ENCODE assay signal across 10 cellular contexts in genomic region chr9:124735121-124735520, GRCh38. TPM values are rescaled to one million over a fixed set of nuclear protein-coding genes. Genes with fewer than 3 reads are reported as not detected.
DNase-seq lines count a peak whose midpoint lies in the region; ATAC-seq and TF ChIP-seq lines count a peak whose summit lies in the region.
"Had no signal": no experiment of that assay in that cellular context is flagged by ENCODE, and none has a peak within 500 bp of the region (broad histone marks: within the 10 kb centered on the region; RNA-seq: fewer than 3 reads in every experiment).

No MANE protein-coding gene starts in this region.

- H3K4me1 Mint-ChIP-seq in activated T-cell treated with anti-CD3 and anti-CD28 coated beads, Interleukin-2, amount 50 U/mL, for 72 hours (ENCODE audit: low read depth): peaks cover 21% of the 10 kb centered on the region

- no peaks in the 10 kb centered on the region for H3K9me3 ChIP-seq in testis

- no peaks in the 10 kb centered on the region for H3K27me3 ChIP-seq in testis

- H3K36me3 ChIP-seq in testis (ENCODE audit: low read depth, missing control alignments): no peaks in the 10 kb centered on the region

- H3K36me3 Mint-ChIP-seq in activated T-cell treated with anti-CD3 and anti-CD28 coated beads, Interleukin-2, amount 50 U/mL, for 72 hours (ENCODE audit: insufficient read depth in 2 of 2): no peaks in the 10 kb centered on the region

- no peak for TF ChIP-seq POLR2A in testis (IDR thresholded peaks at IDR 0.05)

- H3K9me3 Mint-ChIP-seq in activated T-cell treated with anti-CD3 and anti-CD28 coated beads, Interleukin-2, amount 50 U/mL, for 72 hours: no peaks in the 10 kb centered on the region

- no peak for TF ChIP-seq CTCF in fibroblast of villous mesenchyme (IDR thresholded peaks at IDR 0.05; ENCODE audit: insufficient read depth, low read depth, low read length)
- TF ChIP-seq CTCF in testis (IDR thresholded peaks at IDR 0.05): no peak

- peak overlapping the region; percentile 13 to 35 for H3K27ac ChIP-seq in testis

- ATAC-seq in activated T-cell treated with anti-CD3 and anti-CD28 coated beads, Interleukin-2, amount 50 U/mL, for 72 hours (replicated peaks in 1 of 2): peak; percentile 47 to 70

- DNase-seq in activated T-cell treated with anti-CD3 and anti-CD28 coated beads, Interleukin-2, amount 50 U/mL, for 72 hours: no peak
- DNase-seq in activated T-cell treated with anti-CD3 and anti-CD28 coated beads, Interleukin-2, amount 50 U/mL, for 48 hours: no peak
- DNase-seq in SW480 (ENCODE audit: low spot score) (peak; percentile 88), fibroblast of villous mesenchyme (ENCODE audit: low read depth) (peak; percentile 37), testis (no peak), amygdala (lab: John Stamatoyannopoulos, UW) (no peak)
- no peak for DNase-seq in activated CD4-positive, alpha-beta T cell treated with anti-CD3 and anti-CD28 coated beads for 1 hour
- DNase-seq in activated CD4-positive, alpha-beta T cell treated with anti-CD3 and anti-CD28 coated beads, Interleukin-2, amount 50 U/mL, for 1 hour: no peak
- DNase-seq: nephron progenitor cell had no signal

- H3K4me3 ChIP-seq in fibroblast of villous mesenchyme (ENCODE audit: low read depth, low read length) (no peak overlapping the region), testis (no peak overlapping the region)

- intact Hi-C loops in testis (cut with DNase I; ENCODE audit: low total_unique reads): no loop called here

- peaks cover 10% of the 10 kb centered on the region for H3K27me3 Mint-ChIP-seq in activated T-cell treated with anti-CD3 and anti-CD28 coated beads, Interleukin-2, amount 50 U/mL, for 72 hours (ENCODE audit: low read depth)
- H3K27me3 Mint-ChIP-seq: B cell had no signal

- peak overlapping the region in 1 of 2 donors; percentile 30 for H3K4me3 Mint-ChIP-seq in activated T-cell treated with anti-CD3 and anti-CD28 coated beads, Interleukin-2, amount 50 U/mL, for 72 hours
- H3K4me3 Mint-ChIP-seq: B cell, nephron progenitor cell had no signal

- no peak overlapping the region for H3K27ac Mint-ChIP-seq in activated T-cell treated with anti-CD3 and anti-CD28 coated beads, Interleukin-2, amount 50 U/mL, for 72 hours
- H3K27ac Mint-ChIP-seq: B cell, nephron progenitor cell had no signal

- H3K4me1 ChIP-seq in testis: peaks cover 13% of the 10 kb centered on the region

RNA-seq across cellular contexts. Expression of gene NR6A1, which starts 36.0 kb away (rescaled TPM):
- total RNA-seq in activated T-cell treated with anti-CD3 and anti-CD28 coated beads, Interleukin-2, amount 50 U/mL, for 72 hours: 1 to 10 TPM; 2.9 to 4.0 TPM
- total RNA-seq in fibroblast of villous mesenchyme (under 0.01 and 0.32 TPM in 2 replicates), testis (100 to 1,000 TPM in 1 of 2 donors, 10 to 100 TPM in 1; 92.1 to 100 TPM)
- 54.6 TPM for polyA plus RNA-seq in testis (ENCODE audit: insufficient read depth, low read depth, low replicate concordance)

RNA-seq across cellular contexts. Expression of gene OLFML2A, which starts 41.8 kb away (rescaled TPM):
- not detected for total RNA-seq in activated T-cell treated with anti-CD3 and anti-CD28 coated beads, Interleukin-2, amount 50 U/mL, for 72 hours
- total RNA-seq in fibroblast of villous mesenchyme (4.3 and 5.5 TPM in 2 replicates), testis (1 to 10 TPM; 2.6 to 5.2 TPM)
- 4.0 TPM for polyA plus RNA-seq in testis (ENCODE audit: insufficient read depth, low read depth, low replicate concordance)

Comparison
In these comparisons a context has a peak if more than half of its experiments do, and no peak if none do; other contexts are left out.
1. DNase-seq: peak in SW480 (single experiment) and fibroblast of villous mesenchyme (single experiment); none in activated T-cell treated with anti-CD3 and anti-CD28 coated beads, Interleukin-2, amount 50 U/mL, for 72 hours (0 of 2), activated T-cell treated with anti-CD3 and anti-CD28 coated beads, Interleukin-2, amount 50 U/mL, for 48 hours (0 of 2), testis (single experiment), activated CD4-positive, alpha-beta T cell treated with anti-CD3 and anti-CD28 coated beads for 1 hour (single experiment), activated CD4-positive, alpha-beta T cell treated with anti-CD3 and anti-CD28 coated beads, Interleukin-2, amount 50 U/mL, for 1 hour (single experiment) and amygdala (0 of 56).
2. RNA of gene NR6A1, which starts 36.0 kb away (total RNA-seq): 92.1 to 100 TPM in testis; 2.9 to 4.0 TPM in activated T-cell treated with anti-CD3 and anti-CD28 coated beads, Interleukin-2, amount 50 U/mL, for 72 hours and under 0.01 to 0.32 TPM in fibroblast of villous mesenchyme; every median in the first group is over 10 times any median in the second.